In the genomic region with DNA sequence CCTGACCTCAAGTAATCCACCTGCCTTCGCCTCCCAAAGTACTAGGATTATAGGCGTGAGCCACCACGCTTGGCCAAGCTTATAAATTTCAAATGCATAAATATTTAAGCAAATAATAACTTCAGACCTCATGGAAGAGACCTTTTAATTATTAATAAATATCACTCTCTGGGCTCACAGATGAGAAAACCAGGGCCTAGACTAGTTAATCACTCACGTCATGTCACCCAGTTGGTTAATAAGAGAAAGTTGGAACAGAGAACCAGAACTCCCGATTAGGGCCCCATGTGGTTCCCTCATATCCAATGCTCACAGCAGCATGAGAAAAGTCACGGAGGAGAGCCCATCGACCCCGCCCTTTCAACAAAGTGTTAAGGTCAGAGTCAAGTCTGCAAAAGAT, we compare ENCODE assay signal across 32 cellular contexts.
"Had no signal": no experiment of that assay in that cellular context is flagged by ENCODE, and none has a peak within 500 bp of the region (broad histone marks: within the 10 kb centered on the region; RNA-seq: fewer than 3 reads in every experiment).

No MANE protein-coding gene starts in this region.

- H3K36me3 Mint-ChIP-seq: activated CD8-positive, alpha-beta memory T cell treated with anti-CD3 and anti-CD28 coated beads, Interleukin-2, amount 10 ng/mL, durations not matched to agents 7 days and 5 days; activated naive CD4-positive, alpha-beta T cell treated with anti-CD3 and anti-CD28 coated beads, Interleukin-2, amount 10 ng/mL, durations not matched to agents 7 days and 5 days; activated naive CD8-positive, alpha-beta T cell had no signal

- H3K4me3 ChIP-seq: body of pancreas, breast epithelium, K562, Peyer's patch, SJCRH30, SK-N-MC had no signal

- H3K27me3 ChIP-seq: body of pancreas, breast epithelium, Peyer's patch, SJCRH30 had no signal

- ATAC-seq: activated CD8-positive, alpha-beta memory T cell treated with anti-CD3 and anti-CD28 coated beads, Interleukin-2, amount 10 ng/mL, durations not matched to agents 7 days and 5 days; K562; PC-3 had no signal

- H3K36me3 ChIP-seq: breast epithelium, Peyer's patch, SJCRH30, WERI-Rb-1 had no signal

- H3K27ac Mint-ChIP-seq: activated CD4-positive, alpha-beta memory T cell treated with anti-CD3 and anti-CD28 coated beads, Interleukin-2, amount 10 ng/mL, durations not matched to agents 7 days and 5 days; activated CD8-positive, alpha-beta memory T cell treated with anti-CD3 and anti-CD28 coated beads, Interleukin-2, amount 10 ng/mL, durations not matched to agents 7 days and 5 days; activated naive CD4-positive, alpha-beta T cell treated with anti-CD3 and anti-CD28 coated beads, Interleukin-2, amount 10 ng/mL, durations not matched to agents 7 days and 5 days; activated naive CD8-positive, alpha-beta T cell had no signal

- H3K27ac ChIP-seq: Peyer's patch, SJCRH30, SK-N-MC, WERI-Rb-1 had no signal

- H3K9me3 Mint-ChIP-seq: activated CD4-positive, alpha-beta memory T cell treated with anti-CD3 and anti-CD28 coated beads, Interleukin-2, amount 10 ng/mL, durations not matched to agents 7 days and 5 days; activated naive CD4-positive, alpha-beta T cell treated with anti-CD3 and anti-CD28 coated beads, Interleukin-2, amount 10 ng/mL, durations not matched to agents 7 days and 5 days had no signal

- DNase-seq: activated CD4-positive, alpha-beta memory T cell treated with anti-CD3 and anti-CD28 coated beads, Interleukin-2, amount 10 ng/mL, durations not matched to agents 7 days and 5 days; activated CD4-positive, alpha-beta T cell treated with anti-CD3 and anti-CD28 coated beads for 1 hour; activated CD4-positive, alpha-beta T cell treated with anti-CD3 and anti-CD28 coated beads for 48 hours; activated CD4-positive, CD25-positive, alpha-beta regulatory T cell; activated CD8-positive, alpha-beta memory T cell treated with anti-CD3 and anti-CD28 coated beads for 24 hours; activated CD8-positive, alpha-beta memory T cell treated with anti-CD3 and anti-CD28 coated beads, Interleukin-2, amount 10 ng/mL, durations not matched to agents 7 days and 5 days; activated CD8-positive, alpha-beta memory T cell treated with anti-CD3 and anti-CD28 coated beads, Interleukin-2, amount 50 U/mL, for 48 hours; activated effector memory CD4-positive, alpha-beta T cell treated with Interleukin-2 at 50 U/mL for 16 hours; activated naive CD4-positive, alpha-beta T cell treated with anti-CD3 and anti-CD28 coated beads, Interleukin-2, amount 10 ng/mL, durations not matched to agents 7 days and 5 days; activated T-cell treated with anti-CD3 and anti-CD28 coated beads, Interleukin-2, amount 50 U/mL, for 48 hours; body of pancreas; NCI-H1048; NCI-H1105 treated with DMSO at 0.1 percent for 48 hours; NCI-H1436; NCI-H187; NCI-H2029 treated with DMSO at 0.1 percent for 48 hours; NCI-H2107; NCI-H2171; NCI-H510A; NCI-H526; NCI-H748 treated with DMSO at 0.1 percent for 48 hours; NK-92 treated with Interleukin-12 subunit alpha and Interleukin-12 subunit beta, amount 100 ng/mL, for 24 hours; PC-3; Peyer's patch; SHP77; SJCRH30; T1000; WERI-Rb-1 had no signal

- H3K4me3 Mint-ChIP-seq: activated CD4-positive, alpha-beta memory T cell treated with anti-CD3 and anti-CD28 coated beads, Interleukin-2, amount 10 ng/mL, durations not matched to agents 7 days and 5 days; activated CD8-positive, alpha-beta memory T cell treated with anti-CD3 and anti-CD28 coated beads, Interleukin-2, amount 10 ng/mL, durations not matched to agents 7 days and 5 days; activated naive CD4-positive, alpha-beta T cell treated with anti-CD3 and anti-CD28 coated beads, Interleukin-2, amount 10 ng/mL, durations not matched to agents 7 days and 5 days; activated naive CD8-positive, alpha-beta T cell had no signal

- H3K9me3 ChIP-seq: body of pancreas, breast epithelium, Peyer's patch, SJCRH30 had no signal

- H3K4me1 Mint-ChIP-seq: activated CD4-positive, alpha-beta memory T cell treated with anti-CD3 and anti-CD28 coated beads, Interleukin-2, amount 10 ng/mL, durations not matched to agents 7 days and 5 days; activated CD8-positive, alpha-beta memory T cell treated with anti-CD3 and anti-CD28 coated beads, Interleukin-2, amount 10 ng/mL, durations not matched to agents 7 days and 5 days; activated naive CD4-positive, alpha-beta T cell treated with anti-CD3 and anti-CD28 coated beads, Interleukin-2, amount 10 ng/mL, durations not matched to agents 7 days and 5 days had no signal

- H3K4me1 ChIP-seq: Peyer's patch, SJCRH30 had no signal
